Comparison of ENCODE assay signal across 1 cellular context in the genomic region with DNA sequence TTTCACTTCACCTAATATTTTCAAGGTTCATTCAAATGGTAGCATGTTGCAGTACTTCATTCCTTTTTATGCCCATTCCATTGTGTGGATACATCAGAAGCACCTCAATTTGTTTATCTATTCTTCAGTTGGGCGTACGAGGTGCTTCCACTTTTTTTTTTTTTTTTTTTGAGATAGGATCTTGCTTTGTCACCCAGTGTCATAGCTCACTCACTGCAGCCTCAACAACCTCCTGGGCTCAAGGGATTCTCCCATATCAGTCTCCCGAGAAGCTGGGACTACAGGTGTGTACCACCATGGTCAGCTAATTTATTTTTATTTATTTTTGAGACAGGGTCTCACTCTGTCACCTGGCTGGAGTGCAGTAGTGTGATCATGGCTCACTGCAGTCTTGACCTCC.
TF ChIP-seq lines count a peak whose summit lies in the region.

No MANE protein-coding gene starts in this region.

TF ChIP-seq in K562, 482 proteins besides CTCF, POLR2A, EP300 and RAD21 (continued from another document and continues in another):
- TF ChIP-seq HOMEZ (CRISPR knock-in tag; IDR thresholded peaks at IDR 0.05) (no peak), TBP (optimal IDR thresholded peaks at IDR 0.05; ENCODE audit: low read depth, low read length) (no peak), SIX5 (IDR thresholded peaks at IDR 0.05; ENCODE audit: borderline replicate concordance in 1 of 2, insufficient read depth in 1 of 2, low read depth in 1 of 2, low read length in 2 of 2) (no peak), TGIF2 (CRISPR knock-in tag; IDR thresholded peaks at IDR 0.05) (no peak), ZNF124 (CRISPR knock-in tag; IDR thresholded peaks at IDR 0.05) (no peak), IRF9 (tag; IDR thresholded peaks at IDR 0.05) (no peak), FOSL1 (tag; conservative IDR thresholded peaks at IDR 0.05) (peak; percentile 45; the same call in 1 of the 2 replicates), FOXK1 (CRISPR knock-in tag; IDR thresholded peaks at IDR 0.05; ENCODE audit: borderline replicate concordance) (no peak), HOXB6 (CRISPR knock-in tag; IDR thresholded peaks at IDR 0.05; ENCODE audit: borderline replicate concordance) (no peak), ZNF146 (CRISPR knock-in tag; IDR thresholded peaks at IDR 0.05; ENCODE audit: unreplicated experiment) (no peak), NCOA2 (IDR thresholded peaks at IDR 0.05; ENCODE audit: partially characterized antibody in 2 of 2) (no peak), ZNF384 (IDR thresholded peaks at IDR 0.05; ENCODE audit: low read depth, low read length) (peak; percentile 99), ZFP1 (CRISPR knock-in tag; IDR thresholded peaks at IDR 0.05) (no peak), NCOR1 (IDR thresholded peaks at IDR 0.05) (no peak), NRF1 (conservative IDR thresholded peaks at IDR 0.05 in 1 of 2, IDR thresholded peaks at IDR 0.05 in 1 of 2) (no peak), HDAC3 (IDR thresholded peaks at IDR 0.05; ENCODE audit: borderline replicate concordance, partially characterized antibody) (no peak), RAD51 (IDR thresholded peaks at IDR 0.05; ENCODE audit: borderline replicate concordance, low read depth) (no peak), NONO (IDR thresholded peaks at IDR 0.05; ENCODE audit: low read depth in 2 of 2, low read length in 1 of 2) (no peak), KLF1 (tag; IDR thresholded peaks at IDR 0.05) (no peak), ZNF232 (CRISPR knock-in tag; IDR thresholded peaks at IDR 0.05) (no peak), BCLAF1 (IDR thresholded peaks at IDR 0.05; ENCODE audit: borderline replicate concordance in 1 of 2, control insufficient read depth in 1 of 2, low read depth in 2 of 2, low read length in 1 of 2) (no peak), CREB1 (IDR thresholded peaks at IDR 0.05) (no peak), CREB1 (CRISPR knock-in tag; IDR thresholded peaks at IDR 0.05) (no peak), SOX6 (IDR thresholded peaks at IDR 0.05) (peak; percentile 50), RUNX1 (IDR thresholded peaks at IDR 0.05; ENCODE audit: low read depth) (no peak), CREM (IDR thresholded peaks at IDR 0.05; ENCODE audit: low read depth) (peak; percentile 34; the same call in 1 of the 2 replicates), SLC30A9 (CRISPR knock-in tag; IDR thresholded peaks at IDR 0.05) (no peak), HNRNPH1 (optimal IDR thresholded peaks at IDR 0.05; ENCODE audit: low read depth, low read length) (no peak), NFIC (IDR thresholded peaks at IDR 0.05) (no peak), BHLHE40 (IDR thresholded peaks at IDR 0.05; ENCODE audit: low read length) (no peak), NFE2 (IDR thresholded peaks at IDR 0.05; ENCODE audit: low read depth) (peak; percentile 90), ZNF778 (CRISPR knock-in tag; IDR thresholded peaks at IDR 0.05) (no peak), ZNF398 (CRISPR knock-in tag; IDR thresholded peaks at IDR 0.05) (no peak), ZFP36 (IDR thresholded peaks at IDR 0.05; ENCODE audit: low read depth, low read length, partially characterized antibody) (no peak), ZNF12 (CRISPR knock-in tag; IDR thresholded peaks at IDR 0.05) (no peak), U2AF2 (optimal IDR thresholded peaks at IDR 0.05; ENCODE audit: low read depth, low read length) (no peak), TEAD4 (IDR thresholded peaks at IDR 0.05; ENCODE audit: low read length) (no peak), TEAD4 (CRISPR knock-in tag; IDR thresholded peaks at IDR 0.05; ENCODE audit: borderline replicate concordance) (no peak), SMARCA4 (IDR thresholded peaks at IDR 0.05) (peak; percentile 88), CTBP1 (IDR thresholded peaks at IDR 0.05; ENCODE audit: borderline replicate concordance) (0 out of 2 replicates have a peak, but pooled peaks have one; percentile 24)
- TF ChIP-seq, protein P1, sequence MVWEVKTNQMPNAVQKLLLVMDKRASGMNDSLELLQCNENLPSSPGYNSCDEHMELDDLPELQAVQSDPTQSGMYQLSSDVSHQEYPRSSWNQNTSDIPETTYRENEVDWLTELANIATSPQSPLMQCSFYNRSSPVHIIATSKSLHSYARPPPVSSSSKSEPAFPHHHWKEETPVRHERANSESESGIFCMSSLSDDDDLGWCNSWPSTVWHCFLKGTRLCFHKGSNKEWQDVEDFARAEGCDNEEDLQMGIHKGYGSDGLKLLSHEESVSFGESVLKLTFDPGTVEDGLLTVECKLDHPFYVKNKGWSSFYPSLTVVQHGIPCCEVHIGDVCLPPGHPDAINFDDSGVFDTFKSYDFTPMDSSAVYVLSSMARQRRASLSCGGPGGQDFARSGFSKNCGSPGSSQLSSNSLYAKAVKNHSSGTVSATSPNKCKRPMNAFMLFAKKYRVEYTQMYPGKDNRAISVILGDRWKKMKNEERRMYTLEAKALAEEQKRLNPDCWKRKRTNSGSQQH (CRISPR knock-in tag; IDR thresholded peaks at IDR 0.05), result no peak
- TF ChIP-seq, protein P2, sequence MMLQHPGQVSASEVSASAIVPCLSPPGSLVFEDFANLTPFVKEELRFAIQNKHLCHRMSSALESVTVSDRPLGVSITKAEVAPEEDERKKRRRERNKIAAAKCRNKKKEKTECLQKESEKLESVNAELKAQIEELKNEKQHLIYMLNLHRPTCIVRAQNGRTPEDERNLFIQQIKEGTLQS (IDR thresholded peaks at IDR 0.05), result no peak
- TF ChIP-seq, protein P2 (CRISPR knock-in tag; conservative IDR thresholded peaks at IDR 0.05), result no peak
- TF ChIP-seq, protein P3, sequence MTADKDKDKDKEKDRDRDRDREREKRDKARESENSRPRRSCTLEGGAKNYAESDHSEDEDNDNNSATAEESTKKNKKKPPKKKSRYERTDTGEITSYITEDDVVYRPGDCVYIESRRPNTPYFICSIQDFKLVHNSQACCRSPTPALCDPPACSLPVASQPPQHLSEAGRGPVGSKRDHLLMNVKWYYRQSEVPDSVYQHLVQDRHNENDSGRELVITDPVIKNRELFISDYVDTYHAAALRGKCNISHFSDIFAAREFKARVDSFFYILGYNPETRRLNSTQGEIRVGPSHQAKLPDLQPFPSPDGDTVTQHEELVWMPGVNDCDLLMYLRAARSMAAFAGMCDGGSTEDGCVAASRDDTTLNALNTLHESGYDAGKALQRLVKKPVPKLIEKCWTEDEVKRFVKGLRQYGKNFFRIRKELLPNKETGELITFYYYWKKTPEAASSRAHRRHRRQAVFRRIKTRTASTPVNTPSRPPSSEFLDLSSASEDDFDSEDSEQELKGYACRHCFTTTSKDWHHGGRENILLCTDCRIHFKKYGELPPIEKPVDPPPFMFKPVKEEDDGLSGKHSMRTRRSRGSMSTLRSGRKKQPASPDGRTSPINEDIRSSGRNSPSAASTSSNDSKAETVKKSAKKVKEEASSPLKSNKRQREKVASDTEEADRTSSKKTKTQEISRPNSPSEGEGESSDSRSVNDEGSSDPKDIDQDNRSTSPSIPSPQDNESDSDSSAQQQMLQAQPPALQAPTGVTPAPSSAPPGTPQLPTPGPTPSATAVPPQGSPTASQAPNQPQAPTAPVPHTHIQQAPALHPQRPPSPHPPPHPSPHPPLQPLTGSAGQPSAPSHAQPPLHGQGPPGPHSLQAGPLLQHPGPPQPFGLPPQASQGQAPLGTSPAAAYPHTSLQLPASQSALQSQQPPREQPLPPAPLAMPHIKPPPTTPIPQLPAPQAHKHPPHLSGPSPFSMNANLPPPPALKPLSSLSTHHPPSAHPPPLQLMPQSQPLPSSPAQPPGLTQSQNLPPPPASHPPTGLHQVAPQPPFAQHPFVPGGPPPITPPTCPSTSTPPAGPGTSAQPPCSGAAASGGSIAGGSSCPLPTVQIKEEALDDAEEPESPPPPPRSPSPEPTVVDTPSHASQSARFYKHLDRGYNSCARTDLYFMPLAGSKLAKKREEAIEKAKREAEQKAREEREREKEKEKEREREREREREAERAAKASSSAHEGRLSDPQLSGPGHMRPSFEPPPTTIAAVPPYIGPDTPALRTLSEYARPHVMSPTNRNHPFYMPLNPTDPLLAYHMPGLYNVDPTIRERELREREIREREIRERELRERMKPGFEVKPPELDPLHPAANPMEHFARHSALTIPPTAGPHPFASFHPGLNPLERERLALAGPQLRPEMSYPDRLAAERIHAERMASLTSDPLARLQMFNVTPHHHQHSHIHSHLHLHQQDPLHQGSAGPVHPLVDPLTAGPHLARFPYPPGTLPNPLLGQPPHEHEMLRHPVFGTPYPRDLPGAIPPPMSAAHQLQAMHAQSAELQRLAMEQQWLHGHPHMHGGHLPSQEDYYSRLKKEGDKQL (CRISPR knock-in tag; IDR thresholded peaks at IDR 0.05; ENCODE audit: borderline replicate concordance), result no peak
- TF ChIP-seq, protein P4, sequence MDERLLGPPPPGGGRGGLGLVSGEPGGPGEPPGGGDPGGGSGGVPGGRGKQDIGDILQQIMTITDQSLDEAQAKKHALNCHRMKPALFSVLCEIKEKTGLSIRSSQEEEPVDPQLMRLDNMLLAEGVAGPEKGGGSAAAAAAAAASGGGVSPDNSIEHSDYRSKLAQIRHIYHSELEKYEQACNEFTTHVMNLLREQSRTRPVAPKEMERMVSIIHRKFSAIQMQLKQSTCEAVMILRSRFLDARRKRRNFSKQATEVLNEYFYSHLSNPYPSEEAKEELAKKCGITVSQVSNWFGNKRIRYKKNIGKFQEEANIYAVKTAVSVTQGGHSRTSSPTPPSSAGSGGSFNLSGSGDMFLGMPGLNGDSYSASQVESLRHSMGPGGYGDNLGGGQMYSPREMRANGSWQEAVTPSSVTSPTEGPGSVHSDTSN (CRISPR knock-in tag; IDR thresholded peaks at IDR 0.05; ENCODE audit: low read depth), result no peak
- TF ChIP-seq, protein P4 (tag; conservative IDR thresholded peaks at IDR 0.05; ENCODE audit: low read depth), result peak; percentile 43; the same call in 1 of the 2 replicates
